ENCODE assay signal across 9 cellular contexts in the genomic region with DNA sequence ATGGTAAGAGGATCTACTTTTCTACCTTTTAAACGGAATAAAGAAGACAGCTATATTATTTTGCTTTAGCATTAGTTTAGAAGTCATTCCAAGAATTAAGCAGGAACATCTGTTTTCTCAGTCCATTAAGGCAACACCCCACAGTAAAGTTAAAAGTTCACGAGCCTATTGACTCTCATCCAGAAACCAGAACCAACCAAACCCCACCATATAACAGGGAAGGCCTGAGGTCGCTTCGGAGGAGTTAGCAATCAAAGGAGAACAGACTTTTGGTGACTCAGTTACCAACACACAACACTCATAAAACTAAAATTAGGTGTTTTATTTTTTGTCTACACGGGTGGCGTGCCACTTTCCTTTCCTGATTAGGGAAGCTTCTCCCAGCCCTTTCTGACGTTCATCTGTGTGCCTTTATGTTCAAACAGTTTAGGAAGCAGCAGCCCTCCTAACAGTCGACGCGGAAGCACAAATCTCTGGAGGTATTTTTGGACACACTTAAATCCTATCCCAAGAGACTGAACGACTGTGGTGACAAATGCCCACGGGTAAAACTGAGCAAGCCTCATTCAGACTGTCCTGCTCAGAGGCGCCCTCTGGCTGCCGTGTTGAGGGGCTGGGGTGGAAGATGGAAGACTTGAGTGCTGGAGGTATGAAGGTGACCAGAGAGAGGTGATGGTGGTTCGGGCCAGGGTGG. TPM values are rescaled to one million over a fixed set of nuclear protein-coding genes. Genes with fewer than 3 reads are reported as not detected.
DNase-seq lines count a peak whose midpoint lies in the region; ATAC-seq and TF ChIP-seq lines count a peak whose summit lies in the region.
"Had no signal": no experiment of that assay in that cellular context is flagged by ENCODE, and none has a peak within 500 bp of the region (broad histone marks: within the 10 kb centered on the region; RNA-seq: fewer than 3 reads in every experiment).

No MANE protein-coding gene starts in this region.

- DNase-seq in AML-193 (lab: John Stamatoyannopoulos, UW) (peak; percentile 11 to 49), HCT116 (ENCODE audit: low read depth, low spot score) (peak; percentile 56), Panc1 (ENCODE audit: low read depth, low spot score) (peak; percentile 35), fibroblast of the conjunctiva (ENCODE audit: low read depth) (peak; percentile 6), osteoblast (ENCODE audit: insufficient read length, low spot score, missing footprints) (no peak), transverse colon (peak; percentile 82)
- peak; percentile 51 to 54 for DNase-seq in activated T-helper 1 cell treated with anti-CD3 and anti-CD28 coated beads, Interleukin-2, amount 50 U/mL, for 16 hours (ENCODE audit: low read depth in 1 of 2, low spot score in 1 of 2)

- H3K27ac ChIP-seq in HCT116 (ENCODE audit: low read depth, low read length) (no peak overlapping the region), Panc1 (ENCODE audit: low read length) (no peak overlapping the region), osteoblast (ENCODE audit: low read depth, low read length) (no peak overlapping the region), transverse colon (peak overlapping the region; percentile 30 to 65 (median 46))

- H3K4me2 ChIP-seq in HCT116 (ENCODE audit: low read length) (peak overlapping the region; percentile 48), osteoblast (ENCODE audit: insufficient read depth, low read length) (peak overlapping the region; percentile 32)

- peaks cover 21% of the 10 kb centered on the region; the same call in 1 of the 2 replicates for H3K27me3 ChIP-seq in HCT116 (ENCODE audit: insufficient read depth, low read length)
- H3K27me3 ChIP-seq in Panc1 (ENCODE audit: control insufficient read depth, insufficient read depth, low read length), result peaks cover 20% of the 10 kb centered on the region
- peaks cover 49% of the 10 kb centered on the region for H3K27me3 ChIP-seq in osteoblast (ENCODE audit: insufficient read depth, low read length)
- no peaks in the 10 kb centered on the region for H3K27me3 ChIP-seq in transverse colon

- H3K9me2 ChIP-seq in HCT116 (ENCODE audit: insufficient read depth), result no peaks in the 10 kb centered on the region

- in situ Hi-C loops in Panc1 (cut with HindIII; ENCODE audit: low pct_unique_long_range_greater_than_20kb, low sequenced_read_pairs), result no loop called here
- in situ Hi-C loops in transverse colon (cut with MboI; ENCODE audit: low pct_ligation_motif_present in 1 of 4, low pct_unique_long_range_greater_than_20kb in 1 of 4, low sequenced_read_pairs in 3 of 4), result no loop called here

- H3K9ac ChIP-seq in HCT116 (ENCODE audit: low read length), result no peak overlapping the region

- H3K9me3 ChIP-seq in HCT116 (ENCODE audit: control insufficient read depth in 1 of 2, insufficient read depth in 1 of 2, low read depth in 1 of 2, low read length in 2 of 2) (no peaks in the 10 kb centered on the region), Panc1 (ENCODE audit: control insufficient read depth, insufficient read depth, low read depth, low read length) (no peaks in the 10 kb centered on the region), osteoblast (ENCODE audit: low read depth, low read length) (no peaks in the 10 kb centered on the region), transverse colon (no peaks in the 10 kb centered on the region)

- H2AFZ ChIP-seq in HCT116 (ENCODE audit: low read depth, low read length, poor library complexity, severe bottlenecking) (peak overlapping the region; percentile 20), osteoblast (ENCODE audit: low read length) (no peak overlapping the region)

- TF ChIP-seq POLR2A in HCT116 (IDR thresholded peaks at IDR 0.05; ENCODE audit: borderline replicate concordance, extremely low read depth, insufficient read depth, insufficient read length) (no peak), transverse colon (IDR thresholded peaks at IDR 0.05) (no peak)

- intact Hi-C loops in HCT116 (cut with micrococcal nuclease), result loop anchor here (1.0 to 2.0 kb wide), 4 partner anchors 30 to 277 kb away; no protein-coding TSS in a partner anchor
- intact Hi-C loops in Panc1 (cut with micrococcal nuclease; ENCODE audit: unreplicated experiment), result loop anchor here (2.0 to 5.0 kb wide), 2 partner anchors 94 to 278 kb away; no protein-coding TSS in a partner anchor
- intact Hi-C loops in transverse colon (cut with DNase I; ENCODE audit: low total_unique reads), result no loop called here

- H3K4me3 ChIP-seq in HCT116 (replicated peaks in 1 of 2; ENCODE audit: low read depth in 1 of 2, low read length in 2 of 2) (no peak overlapping the region), Panc1 (ENCODE audit: low read depth in 2 of 2, low read length in 2 of 2) (no peak overlapping the region), osteoblast (ENCODE audit: insufficient read depth, low read length) (no peak overlapping the region), transverse colon (no peak overlapping the region)

- POLR2A ChIA-PET in HCT116 (lab: Charles Lee), result no interaction called here
- POLR2A ChIA-PET in Panc1 (lab: Charles Lee), result no interaction called here

- H3K79me2 ChIP-seq in HCT116 (ENCODE audit: insufficient read depth, low read length) (no peaks in the 10 kb centered on the region), osteoblast (ENCODE audit: insufficient read depth, low read length) (no peaks in the 10 kb centered on the region)

- CTCF ChIA-PET in HCT116 (lab: Charles Lee) (interaction anchor here (0.9 to 3.3 kb wide), 5 partner anchors 11 to 300 kb away, joined by 3 to 13 read pairs (median 3); no protein-coding TSS in a partner anchor), Panc1 (lab: Charles Lee) (interaction anchor here (1.0 kb wide), 1 partner anchor 29 kb away, joined by 5 read pairs; no protein-coding TSS in a partner anchor)

- ATAC-seq in HCT116, result peak; percentile 98
- ATAC-seq in Panc1, result peak; percentile 79
- no peak for ATAC-seq in HG02981 (IDR thresholded peaks at IDR 0.05; ENCODE audit: unreplicated experiment)

- WGBS in transverse colon (ENCODE audit: low coverage in 1 of 2), 2 donors, result 15 to 19% methylated on average over 11 to 15 of the region's 15 CpGs

- BruUV-seq in HCT116 (replicated peaks; lab: Mats Ljungman, UMichigan) (no TSS peak), Panc1 (replicated peaks; lab: Mats Ljungman, UMichigan) (no TSS peak)

- TF ChIP-seq EP300 in transverse colon (IDR thresholded peaks at IDR 0.05; ENCODE audit: low read depth), result no peak

- H3K36me3 ChIP-seq in HCT116 (ENCODE audit: control insufficient read depth in 1 of 2, insufficient read depth in 2 of 2, low read length in 2 of 2) (no peaks in the 10 kb centered on the region), Panc1 (ENCODE audit: control insufficient read depth, insufficient read depth, low read length) (no peaks in the 10 kb centered on the region), osteoblast (ENCODE audit: insufficient read depth, low read length) (no peaks in the 10 kb centered on the region), transverse colon (no peaks in the 10 kb centered on the region)

- no peaks in the 10 kb centered on the region for H4K20me1 ChIP-seq in HCT116 (ENCODE audit: insufficient read depth)
- H4K20me1 ChIP-seq in osteoblast (ENCODE audit: insufficient read depth, low read length), result no peaks in the 10 kb centered on the region

- H3K4me1 ChIP-seq in HCT116 (ENCODE audit: control insufficient read depth in 1 of 2, insufficient read depth in 2 of 2, low read length in 2 of 2) (peaks cover 0 to 3% of the 10 kb centered on the region in 2 experiments; a peak in 1 of 4 replicates), Panc1 (ENCODE audit: control insufficient read depth, insufficient read depth, low read length) (no peaks in the 10 kb centered on the region), osteoblast (ENCODE audit: insufficient read depth, low read length) (no peaks in the 10 kb centered on the region), transverse colon (peaks cover 0 to 21% (median 14%) of the 10 kb centered on the region in 4 donors)

- RAD21 ChIA-PET in HCT116 (lab: Charles Lee; ENCODE audit: low non-redundant PET in 1 of 2, low total read pairs in 2 of 2, uncharacterized antibody in 2 of 2, unreplicated experiment in 2 of 2), result no interaction called here

- TF ChIP-seq RAD21 in HCT116 (IDR thresholded peaks at IDR 0.05; ENCODE audit: low read depth), result peak; percentile 71

- TF ChIP-seq CTCF in HCT116 (IDR thresholded peaks at IDR 0.05 in 2 of 3, conservative IDR thresholded peaks at IDR 0.05 in 1 of 3; ENCODE audit: borderline replicate concordance in 1 of 3, insufficient read depth in 1 of 3, low read depth in 2 of 3, low read length in 2 of 3) (peak; percentile 78 to 98 (median 98)), Panc1 (IDR thresholded peaks at IDR 0.05) (peak; percentile 92), osteoblast (IDR thresholded peaks at IDR 0.05; ENCODE audit: extremely low read depth, low read depth, low read length) (peak; percentile 87), transverse colon (IDR thresholded peaks at IDR 0.05) (peak; percentile 83 to 87 (median 85))

TF ChIP-seq in HCT116, 20 proteins besides CTCF, POLR2A, EP300 and RAD21:
- TF ChIP-seq EZH2phosphoT487 (IDR thresholded peaks at IDR 0.05; ENCODE audit: borderline replicate concordance), result no peak
- TF ChIP-seq YY1 (IDR thresholded peaks at IDR 0.05; ENCODE audit: extremely low read depth, insufficient replicate concordance, low read depth, low read length), result peak; percentile 32
- peak; percentile 59; the same call in 1 of the 2 replicates for TF ChIP-seq CBX3 (IDR thresholded peaks at IDR 0.05; ENCODE audit: low read depth)

RNA-seq across cellular contexts. Expression of a gene that starts 8.6 kb away (rescaled TPM):
- total RNA-seq in HCT116 (2021; ENCODE audit: unreplicated experiment) (not detected), Panc1 (2021; ENCODE audit: unreplicated experiment) (not detected), osteoblast (not detected in 2 replicates), transverse colon (1 to 10 TPM in 1 of 4 donors, under 1 TPM in 2, not detected in 1; 0.14 to 4.1 (median 0.16) TPM)
- polyA plus RNA-seq in HCT116 (2012), result not detected in 2 replicates
- polyA plus RNA-seq in Panc1 (2012; ENCODE audit: insufficient read length), result not detected
- total RNA-seq: subcutaneous adipose tissue had no signal

RNA-seq across cellular contexts. Expression of a gene that starts 9.0 kb away (rescaled TPM):
- total RNA-seq in HCT116 (2021; ENCODE audit: unreplicated experiment) (not detected), Panc1 (2021; ENCODE audit: unreplicated experiment) (0.05 TPM), osteoblast (under 0.01 TPM in 1 of 2 replicates, not detected in the other), transverse colon (10 to 100 TPM in 1 of 4 donors, 1 to 10 TPM in 3; 4.3 to 15.3 (median 5.8) TPM)
- polyA plus RNA-seq in HCT116 (2012), result not detected in 2 replicates
- 0.04 TPM for polyA plus RNA-seq in Panc1 (2012; ENCODE audit: insufficient read length)

RNA-seq across cellular contexts. Expression of a gene that starts 55.8 kb away (rescaled TPM):
- total RNA-seq in HCT116 (2021; ENCODE audit: unreplicated experiment) (0.12 TPM), Panc1 (2021; ENCODE audit: unreplicated experiment) (not detected), osteoblast (not detected in 2 replicates), transverse colon (under 1 TPM in 1 of 4 donors, not detected in 3; 0.32 TPM)
- 0.01 TPM in 1 of 2 replicates, not detected in the other for polyA plus RNA-seq in HCT116 (2012)
- polyA plus RNA-seq in Panc1 (2012; ENCODE audit: insufficient read length), result not detected
- total RNA-seq: subcutaneous adipose tissue had no signal

Comparison
In these comparisons a context has a peak if more than half of its experiments do, and no peak if none do; other contexts are left out.
1. H3K27ac ChIP-seq: peak in transverse colon (4 of 4); none in HCT116 (single experiment), Panc1 (single experiment) and osteoblast (single experiment).
2. Peak in every context shown above with its lines, with median percentiles within 50 percentile points of each other: CTCF ChIP-seq.